In genomic region chr19:4873930-4874329, GRCh38 we compare ENCODE assay signal across 2 cellular contexts.
A peak's percentile ranks its signal among the peaks of the same experiment; 100 is the strongest.
TF ChIP-seq lines count a peak whose summit lies in the region.

No MANE protein-coding gene starts in this region.

TF ChIP-seq in HepG2, 621 proteins besides CTCF, POLR2A, EP300 and RAD21:
- TF ChIP-seq ZMYM3 (CRISPR knock-in tag; IDR thresholded peaks at IDR 0.05) (peak; percentile 71), ZFP36 (IDR thresholded peaks at IDR 0.05; ENCODE audit: borderline replicate concordance, low read depth, low read length, partially characterized antibody) (peak; percentile 44), ZNF598 (CRISPR knock-in tag; IDR thresholded peaks at IDR 0.05; ENCODE audit: borderline replicate concordance) (no peak)

TF ChIP-seq in WTC11, 78 proteins besides CTCF, POLR2A, EP300 and RAD21:
- TF ChIP-seq MLX (CRISPR knock-in tag; IDR thresholded peaks at IDR 0.05) (no peak), ERG (CRISPR knock-in tag; IDR thresholded peaks at IDR 0.05) (no peak), GRHL2 (CRISPR knock-in tag; IDR thresholded peaks at IDR 0.05; ENCODE audit: insufficient replicate concordance, severe bottlenecking) (no peak), GABPB1 (CRISPR knock-in tag; IDR thresholded peaks at IDR 0.05) (no peak), HMGA2 (CRISPR knock-in tag; IDR thresholded peaks at IDR 0.05) (no peak), GTF2I (CRISPR knock-in tag; conservative IDR thresholded peaks at IDR 0.05) (0 out of 2 replicates have a peak, but pooled peaks have one; percentile 51), FOXP1 (CRISPR knock-in tag; IDR thresholded peaks at IDR 0.05; ENCODE audit: borderline replicate concordance) (no peak)
TF ChIP-seq in WTC11: peak in this region for 1.
